ENCODE assay signal across 1 cellular context in genomic region chr17:66984730-66985129, GRCh38.
TF ChIP-seq lines count a peak whose summit lies in the region.

No MANE protein-coding gene starts in this region.

TF ChIP-seq in GM12878, 131 proteins besides CTCF, POLR2A, EP300 and RAD21:
- no peak for TF ChIP-seq ZNF592 (IDR thresholded peaks at IDR 0.05)
- no peak for TF ChIP-seq E2F8 (IDR thresholded peaks at IDR 0.05; ENCODE audit: low read depth, partially characterized antibody)
- TF ChIP-seq NBN (IDR thresholded peaks at IDR 0.05): no peak
- TF ChIP-seq SIN3A (IDR thresholded peaks at IDR 0.05; ENCODE audit: low read depth, low read length): no peak
- TF ChIP-seq HDAC2 (IDR thresholded peaks at IDR 0.05): no peak
- no peak for TF ChIP-seq NR2C1 (IDR thresholded peaks at IDR 0.05)
- no peak for TF ChIP-seq NR2F1 (conservative IDR thresholded peaks at IDR 0.05)
- TF ChIP-seq BMI1 (IDR thresholded peaks at IDR 0.05; ENCODE audit: borderline replicate concordance): no peak
- TF ChIP-seq RAD51 (IDR thresholded peaks at IDR 0.05): no peak
- no peak for TF ChIP-seq ZNF207 (IDR thresholded peaks at IDR 0.05; ENCODE audit: borderline replicate concordance)
TF ChIP-seq in GM12878: peak in this region for 0.
